ENCODE assay signal across 1 cellular context in the genomic region with DNA sequence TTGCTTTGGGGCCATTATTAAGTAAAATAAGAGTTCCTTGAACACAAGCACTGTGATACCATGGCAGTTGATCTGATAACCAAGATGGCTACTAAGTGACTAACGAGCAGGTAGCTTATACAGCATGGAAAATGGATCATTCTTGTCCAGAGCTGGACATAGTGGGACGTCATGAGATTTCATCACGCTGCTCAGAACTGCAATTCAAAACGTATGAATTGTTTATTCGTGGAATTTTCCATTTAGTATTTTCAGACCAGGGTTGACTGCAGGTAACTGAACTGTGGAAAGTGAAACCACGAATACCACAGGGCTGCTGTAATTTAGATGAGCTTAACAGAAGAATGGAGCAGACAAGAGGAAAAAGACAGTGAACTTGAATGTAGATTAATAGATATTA.
TF ChIP-seq lines count a peak whose summit lies in the region.

No MANE protein-coding gene starts in this region.

TF ChIP-seq in GM12878, 131 proteins besides CTCF, POLR2A, EP300 and RAD21 (continued from another document):
- TF ChIP-seq, protein P1, sequence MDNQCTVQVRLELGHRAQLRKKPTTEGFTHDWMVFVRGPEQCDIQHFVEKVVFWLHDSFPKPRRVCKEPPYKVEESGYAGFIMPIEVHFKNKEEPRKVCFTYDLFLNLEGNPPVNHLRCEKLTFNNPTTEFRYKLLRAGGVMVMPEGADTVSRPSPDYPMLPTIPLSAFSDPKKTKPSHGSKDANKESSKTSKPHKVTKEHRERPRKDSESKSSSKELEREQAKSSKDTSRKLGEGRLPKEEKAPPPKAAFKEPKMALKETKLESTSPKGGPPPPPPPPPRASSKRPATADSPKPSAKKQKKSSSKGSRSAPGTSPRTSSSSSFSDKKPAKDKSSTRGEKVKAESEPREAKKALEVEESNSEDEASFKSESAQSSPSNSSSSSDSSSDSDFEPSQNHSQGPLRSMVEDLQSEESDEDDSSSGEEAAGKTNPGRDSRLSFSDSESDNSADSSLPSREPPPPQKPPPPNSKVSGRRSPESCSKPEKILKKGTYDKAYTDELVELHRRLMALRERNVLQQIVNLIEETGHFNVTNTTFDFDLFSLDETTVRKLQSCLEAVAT (IDR thresholded peaks at IDR 0.05) = 0 out of 2 replicates have a peak, but pooled peaks have one; percentile 18
- peak; percentile 54; the same call in 1 of the 2 replicates for TF ChIP-seq CREB1 (IDR thresholded peaks at IDR 0.05; ENCODE audit: low read depth)
- TF ChIP-seq HCFC1 (IDR thresholded peaks at IDR 0.05; ENCODE audit: low read length) = no peak
- no peak for TF ChIP-seq TAF1 (IDR thresholded peaks at IDR 0.05; ENCODE audit: borderline replicate concordance, low read depth, low read length)
- TF ChIP-seq PBX3 (IDR thresholded peaks at IDR 0.05; ENCODE audit: insufficient replicate concordance, low read depth, low read length) = no peak
- TF ChIP-seq HDGF (IDR thresholded peaks at IDR 0.05) = no peak
- TF ChIP-seq ZNF384 (IDR thresholded peaks at IDR 0.05; ENCODE audit: borderline replicate concordance, low read depth, low read length) = no peak
- no peak for TF ChIP-seq PAX8 (IDR thresholded peaks at IDR 0.05)
- no peak for TF ChIP-seq TCF3 (IDR thresholded peaks at IDR 0.05; ENCODE audit: borderline replicate concordance, insufficient read depth, low read depth, low read length)
- TF ChIP-seq CBFB (IDR thresholded peaks at IDR 0.05; ENCODE audit: low read depth) = 0 out of 2 replicates have a peak, but pooled peaks have one; percentile 32
